Comparison of ENCODE assay signal across 1 cellular context in the genomic region with DNA sequence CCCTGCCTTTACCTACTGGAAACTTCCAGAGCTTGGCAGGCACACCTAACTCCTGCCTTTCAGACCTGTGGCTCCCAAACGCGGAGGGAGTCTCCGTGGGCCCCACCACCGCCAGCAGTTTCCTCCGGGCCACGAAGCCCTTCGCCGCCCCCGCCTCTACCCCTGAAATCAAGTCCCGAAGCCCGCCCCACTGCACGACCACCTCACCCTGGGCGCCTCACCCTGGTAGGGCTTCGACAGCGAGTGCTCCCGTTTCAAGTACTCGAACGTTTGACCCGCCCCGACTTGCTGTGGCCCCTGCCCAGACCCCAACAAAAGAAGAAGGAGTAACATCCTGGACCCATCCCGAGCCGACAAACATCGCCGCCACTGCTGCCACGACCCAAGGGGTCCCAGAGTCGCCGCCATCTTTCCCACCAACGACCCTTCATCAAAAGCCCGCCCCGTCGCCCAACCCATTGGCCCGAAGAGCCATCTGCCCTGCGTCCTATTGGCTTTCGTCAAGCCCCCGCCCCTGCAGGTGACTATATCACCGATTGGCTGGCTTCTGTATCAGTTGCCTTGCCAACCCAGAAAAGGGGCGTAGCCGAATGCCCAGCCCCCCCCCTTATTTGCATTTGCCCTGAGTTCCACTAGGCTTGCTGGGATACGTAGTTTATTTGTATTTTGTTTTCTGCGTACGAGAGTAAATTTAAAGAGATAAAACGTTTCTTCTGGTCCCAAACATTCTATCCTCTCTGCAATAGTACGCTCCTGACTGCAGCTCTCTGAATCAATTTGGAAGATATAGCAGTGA.
TF ChIP-seq lines count a peak whose summit lies in the region.

A gene with protein sequence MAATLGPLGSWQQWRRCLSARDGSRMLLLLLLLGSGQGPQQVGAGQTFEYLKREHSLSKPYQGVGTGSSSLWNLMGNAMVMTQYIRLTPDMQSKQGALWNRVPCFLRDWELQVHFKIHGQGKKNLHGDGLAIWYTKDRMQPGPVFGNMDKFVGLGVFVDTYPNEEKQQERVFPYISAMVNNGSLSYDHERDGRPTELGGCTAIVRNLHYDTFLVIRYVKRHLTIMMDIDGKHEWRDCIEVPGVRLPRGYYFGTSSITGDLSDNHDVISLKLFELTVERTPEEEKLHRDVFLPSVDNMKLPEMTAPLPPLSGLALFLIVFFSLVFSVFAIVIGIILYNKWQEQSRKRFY (minus strand): TSS at position 432 of the 796 bp plus-strand sequence. CDS start 24 bp downstream, at position 408.

TF ChIP-seq in K562, 482 proteins besides CTCF, POLR2A, EP300 and RAD21 (continued from another document):
- TF ChIP-seq, protein P1, sequence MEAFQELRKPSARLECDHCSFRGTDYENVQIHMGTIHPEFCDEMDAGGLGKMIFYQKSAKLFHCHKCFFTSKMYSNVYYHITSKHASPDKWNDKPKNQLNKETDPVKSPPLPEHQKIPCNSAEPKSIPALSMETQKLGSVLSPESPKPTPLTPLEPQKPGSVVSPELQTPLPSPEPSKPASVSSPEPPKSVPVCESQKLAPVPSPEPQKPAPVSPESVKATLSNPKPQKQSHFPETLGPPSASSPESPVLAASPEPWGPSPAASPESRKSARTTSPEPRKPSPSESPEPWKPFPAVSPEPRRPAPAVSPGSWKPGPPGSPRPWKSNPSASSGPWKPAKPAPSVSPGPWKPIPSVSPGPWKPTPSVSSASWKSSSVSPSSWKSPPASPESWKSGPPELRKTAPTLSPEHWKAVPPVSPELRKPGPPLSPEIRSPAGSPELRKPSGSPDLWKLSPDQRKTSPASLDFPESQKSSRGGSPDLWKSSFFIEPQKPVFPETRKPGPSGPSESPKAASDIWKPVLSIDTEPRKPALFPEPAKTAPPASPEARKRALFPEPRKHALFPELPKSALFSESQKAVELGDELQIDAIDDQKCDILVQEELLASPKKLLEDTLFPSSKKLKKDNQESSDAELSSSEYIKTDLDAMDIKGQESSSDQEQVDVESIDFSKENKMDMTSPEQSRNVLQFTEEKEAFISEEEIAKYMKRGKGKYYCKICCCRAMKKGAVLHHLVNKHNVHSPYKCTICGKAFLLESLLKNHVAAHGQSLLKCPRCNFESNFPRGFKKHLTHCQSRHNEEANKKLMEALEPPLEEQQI (IDR thresholded peaks at IDR 0.05), result no peak
- TF ChIP-seq TAF15 (IDR thresholded peaks at IDR 0.05; ENCODE audit: low read depth, low read length) (no peak), ELF2 (CRISPR knock-in tag; IDR thresholded peaks at IDR 0.05) (no peak), MBD2 (IDR thresholded peaks at IDR 0.05; ENCODE audit: borderline replicate concordance, low read depth) (peak; percentile 91), SIX5 (IDR thresholded peaks at IDR 0.05; ENCODE audit: borderline replicate concordance in 1 of 2, insufficient read depth in 1 of 2, low read depth in 1 of 2, low read length in 2 of 2) (peak; percentile 74 to 76)
